27 cellular contexts compared by ENCODE assay signal in the genomic region with DNA sequence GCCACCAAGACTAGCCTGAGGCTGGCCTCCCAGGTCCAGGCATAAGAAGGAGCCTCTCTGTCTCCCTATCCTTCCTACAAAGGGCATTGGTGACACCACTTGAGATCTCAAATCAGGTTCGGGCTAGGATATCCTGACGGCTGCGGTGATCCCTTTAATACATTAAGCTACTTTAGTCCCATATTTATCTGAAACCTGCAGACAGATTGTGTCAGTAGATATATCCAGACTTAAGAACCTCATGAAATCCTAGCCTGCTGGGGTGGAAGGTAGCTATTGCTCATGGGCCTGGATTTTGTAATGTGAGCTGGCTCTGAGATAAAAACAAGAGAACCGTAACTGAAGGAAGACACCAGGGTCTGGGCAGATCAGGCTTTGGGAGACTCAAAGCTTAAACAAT.
"Had no signal": no experiment of that assay in that cellular context is flagged by ENCODE, and none has a peak within 500 bp of the region (broad histone marks: within the 10 kb centered on the region; RNA-seq: fewer than 3 reads in every experiment).

No MANE protein-coding gene starts in this region.

- H3K4me3 ChIP-seq: breast epithelium, esophagus squamous epithelium, heart right ventricle, left lung, lower lobe of right lung, right lobe of liver, skin epidermis, upper lobe of left lung, vagina had no signal

- DNase-seq: activated B cell treated with CpG ODN at 0.5 μM for 24 hours; activated CD4-positive, alpha-beta T cell treated with anti-CD3 and anti-CD28 coated beads, Interleukin-2, amount 50 U/mL, for 1 hour; activated CD8-positive, alpha-beta T cell treated with anti-CD3 and anti-CD28 coated beads for 36 hours; activated gamma-delta T cell treated with Interleukin-2 at 50 U/mL for 16 hours; activated naive CD4-positive, alpha-beta T cell treated with anti-CD3 and anti-CD28 coated beads, Interleukin-2, amount 50 U/mL, for 16 hours; activated T-cell treated with anti-CD3 and anti-CD28 coated beads, Interleukin-2, amount 50 U/mL, for 4 hours; amygdala; central memory CD4-positive, alpha-beta T cell; endodermal cell; esophagus squamous epithelium; foreskin melanocyte; heart right ventricle; kidney glomerular epithelial cell; left lung; lower lobe of right lung; mesendoderm; posterior cingulate gyrus; right lobe of liver; stimulated activated CD4-positive, alpha-beta T cell treated with anti-CD3 and anti-CD28 coated beads, Interleukin-4, amount 100 ng/mL, for 24 hours; T-helper 17 cell; upper lobe of left lung had no signal

- ATAC-seq: activated CD8-positive, alpha-beta T cell treated with anti-CD3 and anti-CD28 coated beads for 36 hours; activated T-cell treated with anti-CD3 and anti-CD28 coated beads, Interleukin-2, amount 50 U/mL, for 4 hours; activated T-helper 17 cell treated with anti-CD3 and anti-CD28 coated beads, Interleukin-2, amount 50 U/mL, for 72 hours; heart right ventricle; left lung; lower lobe of right lung; natural killer cell treated with Interleukin-12 subunit alpha and Interleukin-12 subunit beta and Interleukin-15 and Interleukin-18, amount 100 ng/mL, for 72 hours; right lobe of liver; stimulated activated effector memory CD8-positive, alpha-beta T cell treated with anti-CD3 and anti-CD28 coated beads, Interleukin-12 subunit alpha, Interleukin-12 subunit beta, amount 100 ng/mL, for 72 hours; T-helper 17 cell had no signal
